2 cellular contexts compared by ENCODE assay signal in the genomic region with DNA sequence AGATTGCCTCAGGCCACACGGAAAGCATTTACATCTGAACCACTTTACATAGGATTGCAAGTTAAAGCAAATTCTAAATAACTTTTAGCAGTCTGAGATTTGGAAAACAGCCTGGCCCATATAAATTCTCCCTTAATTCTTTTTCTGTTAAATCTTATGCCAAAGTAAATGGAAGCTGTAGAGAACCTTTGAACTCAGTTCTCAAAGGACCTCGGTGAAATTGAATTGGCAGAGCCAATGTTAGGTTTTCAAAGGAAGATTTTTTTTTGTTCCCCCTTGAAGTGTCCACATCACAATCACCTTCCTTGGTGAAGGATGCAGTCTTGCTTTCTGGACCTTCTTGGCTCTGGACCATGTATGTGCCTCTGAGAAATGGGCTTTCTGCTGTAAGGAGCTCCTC.
TF ChIP-seq lines count a peak whose summit lies in the region.

No MANE protein-coding gene starts in this region.

TF ChIP-seq in liver, 16 proteins besides CTCF, POLR2A, EP300 and RAD21:
- TF ChIP-seq RXRA (IDR thresholded peaks at IDR 0.05) (peak in 1 of 2 donors; percentile 16), FOXA2 (IDR thresholded peaks at IDR 0.05) (no peak), NR2F2 (IDR thresholded peaks at IDR 0.05) (no peak), HNF4A (conservative IDR thresholded peaks at IDR 0.05) (peak; percentile 60 to 71), FOXA1 (IDR thresholded peaks at IDR 0.05) (no peak), GABPA (IDR thresholded peaks at IDR 0.05 in 1 of 2, conservative IDR thresholded peaks at IDR 0.05 in 1 of 2) (no peak), YY1 (IDR thresholded peaks at IDR 0.05) (no peak), SP1 (IDR thresholded peaks at IDR 0.05) (peak; percentile 9), EGR1 (IDR thresholded peaks at IDR 0.05; ENCODE audit: low read depth in 2 of 2) (no peak), JUND (IDR thresholded peaks at IDR 0.05) (no peak), TAF1 (conservative IDR thresholded peaks at IDR 0.05) (no peak), HNF4G (IDR thresholded peaks at IDR 0.05) (no peak)
- TF ChIP-seq, protein P1, sequence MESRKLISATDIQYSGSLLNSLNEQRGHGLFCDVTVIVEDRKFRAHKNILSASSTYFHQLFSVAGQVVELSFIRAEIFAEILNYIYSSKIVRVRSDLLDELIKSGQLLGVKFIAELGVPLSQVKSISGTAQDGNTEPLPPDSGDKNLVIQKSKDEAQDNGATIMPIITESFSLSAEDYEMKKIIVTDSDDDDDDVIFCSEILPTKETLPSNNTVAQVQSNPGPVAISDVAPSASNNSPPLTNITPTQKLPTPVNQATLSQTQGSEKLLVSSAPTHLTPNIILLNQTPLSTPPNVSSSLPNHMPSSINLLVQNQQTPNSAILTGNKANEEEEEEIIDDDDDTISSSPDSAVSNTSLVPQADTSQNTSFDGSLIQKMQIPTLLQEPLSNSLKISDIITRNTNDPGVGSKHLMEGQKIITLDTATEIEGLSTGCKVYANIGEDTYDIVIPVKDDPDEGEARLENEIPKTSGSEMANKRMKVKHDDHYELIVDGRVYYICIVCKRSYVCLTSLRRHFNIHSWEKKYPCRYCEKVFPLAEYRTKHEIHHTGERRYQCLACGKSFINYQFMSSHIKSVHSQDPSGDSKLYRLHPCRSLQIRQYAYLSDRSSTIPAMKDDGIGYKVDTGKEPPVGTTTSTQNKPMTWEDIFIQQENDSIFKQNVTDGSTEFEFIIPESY (IDR thresholded peaks at IDR 0.05) = no peak
- TF ChIP-seq, protein P2, sequence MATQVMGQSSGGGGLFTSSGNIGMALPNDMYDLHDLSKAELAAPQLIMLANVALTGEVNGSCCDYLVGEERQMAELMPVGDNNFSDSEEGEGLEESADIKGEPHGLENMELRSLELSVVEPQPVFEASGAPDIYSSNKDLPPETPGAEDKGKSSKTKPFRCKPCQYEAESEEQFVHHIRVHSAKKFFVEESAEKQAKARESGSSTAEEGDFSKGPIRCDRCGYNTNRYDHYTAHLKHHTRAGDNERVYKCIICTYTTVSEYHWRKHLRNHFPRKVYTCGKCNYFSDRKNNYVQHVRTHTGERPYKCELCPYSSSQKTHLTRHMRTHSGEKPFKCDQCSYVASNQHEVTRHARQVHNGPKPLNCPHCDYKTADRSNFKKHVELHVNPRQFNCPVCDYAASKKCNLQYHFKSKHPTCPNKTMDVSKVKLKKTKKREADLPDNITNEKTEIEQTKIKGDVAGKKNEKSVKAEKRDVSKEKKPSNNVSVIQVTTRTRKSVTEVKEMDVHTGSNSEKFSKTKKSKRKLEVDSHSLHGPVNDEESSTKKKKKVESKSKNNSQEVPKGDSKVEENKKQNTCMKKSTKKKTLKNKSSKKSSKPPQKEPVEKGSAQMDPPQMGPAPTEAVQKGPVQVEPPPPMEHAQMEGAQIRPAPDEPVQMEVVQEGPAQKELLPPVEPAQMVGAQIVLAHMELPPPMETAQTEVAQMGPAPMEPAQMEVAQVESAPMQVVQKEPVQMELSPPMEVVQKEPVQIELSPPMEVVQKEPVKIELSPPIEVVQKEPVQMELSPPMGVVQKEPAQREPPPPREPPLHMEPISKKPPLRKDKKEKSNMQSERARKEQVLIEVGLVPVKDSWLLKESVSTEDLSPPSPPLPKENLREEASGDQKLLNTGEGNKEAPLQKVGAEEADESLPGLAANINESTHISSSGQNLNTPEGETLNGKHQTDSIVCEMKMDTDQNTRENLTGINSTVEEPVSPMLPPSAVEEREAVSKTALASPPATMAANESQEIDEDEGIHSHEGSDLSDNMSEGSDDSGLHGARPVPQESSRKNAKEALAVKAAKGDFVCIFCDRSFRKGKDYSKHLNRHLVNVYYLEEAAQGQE (IDR thresholded peaks at IDR 0.05) = no peak
- TF ChIP-seq, protein P3, sequence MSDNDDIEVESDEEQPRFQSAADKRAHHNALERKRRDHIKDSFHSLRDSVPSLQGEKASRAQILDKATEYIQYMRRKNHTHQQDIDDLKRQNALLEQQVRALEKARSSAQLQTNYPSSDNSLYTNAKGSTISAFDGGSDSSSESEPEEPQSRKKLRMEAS (IDR thresholded peaks at IDR 0.05) = no peak
TF ChIP-seq in liver: peak in this region for 3.

TF ChIP-seq in HepG2, 621 proteins besides CTCF, POLR2A, EP300 and RAD21:
- TF ChIP-seq SMAD1 (CRISPR knock-in tag; IDR thresholded peaks at IDR 0.05; ENCODE audit: borderline replicate concordance, low read depth) (no peak), TBX3 (IDR thresholded peaks at IDR 0.05; ENCODE audit: borderline replicate concordance) (no peak), KMT2A (CRISPR knock-in tag; IDR thresholded peaks at IDR 0.05) (no peak), ZNF234 (CRISPR knock-in tag; conservative IDR thresholded peaks at IDR 0.05) (no peak), FOXA3 (CRISPR knock-in tag; IDR thresholded peaks at IDR 0.05) (no peak), JUN (CRISPR knock-in tag; IDR thresholded peaks at IDR 0.05) (no peak), DNMT3B (CRISPR knock-in tag; conservative IDR thresholded peaks at IDR 0.05) (no peak), ZNF20 (CRISPR knock-in tag; IDR thresholded peaks at IDR 0.05) (no peak), KMT2B (CRISPR knock-in tag; IDR thresholded peaks at IDR 0.05) (no peak), ZNF24 (IDR thresholded peaks at IDR 0.05) (no peak), YEATS2 (CRISPR knock-in tag; IDR thresholded peaks at IDR 0.05; ENCODE audit: borderline replicate concordance) (no peak), ZNF678 (CRISPR knock-in tag; IDR thresholded peaks at IDR 0.05) (no peak), ZFP37 (CRISPR knock-in tag; IDR thresholded peaks at IDR 0.05; ENCODE audit: borderline replicate concordance) (no peak), ZNF44 (CRISPR knock-in tag; IDR thresholded peaks at IDR 0.05) (no peak)
- TF ChIP-seq, protein P4, sequence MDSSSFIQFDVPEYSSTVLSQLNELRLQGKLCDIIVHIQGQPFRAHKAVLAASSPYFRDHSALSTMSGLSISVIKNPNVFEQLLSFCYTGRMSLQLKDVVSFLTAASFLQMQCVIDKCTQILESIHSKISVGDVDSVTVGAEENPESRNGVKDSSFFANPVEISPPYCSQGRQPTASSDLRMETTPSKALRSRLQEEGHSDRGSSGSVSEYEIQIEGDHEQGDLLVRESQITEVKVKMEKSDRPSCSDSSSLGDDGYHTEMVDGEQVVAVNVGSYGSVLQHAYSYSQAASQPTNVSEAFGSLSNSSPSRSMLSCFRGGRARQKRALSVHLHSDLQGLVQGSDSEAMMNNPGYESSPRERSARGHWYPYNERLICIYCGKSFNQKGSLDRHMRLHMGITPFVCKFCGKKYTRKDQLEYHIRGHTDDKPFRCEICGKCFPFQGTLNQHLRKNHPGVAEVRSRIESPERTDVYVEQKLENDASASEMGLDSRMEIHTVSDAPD (CRISPR knock-in tag; IDR thresholded peaks at IDR 0.05) = no peak
- TF ChIP-seq, protein P5, sequence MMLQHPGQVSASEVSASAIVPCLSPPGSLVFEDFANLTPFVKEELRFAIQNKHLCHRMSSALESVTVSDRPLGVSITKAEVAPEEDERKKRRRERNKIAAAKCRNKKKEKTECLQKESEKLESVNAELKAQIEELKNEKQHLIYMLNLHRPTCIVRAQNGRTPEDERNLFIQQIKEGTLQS (CRISPR knock-in tag; IDR thresholded peaks at IDR 0.05) = no peak
- TF ChIP-seq, protein P6, sequence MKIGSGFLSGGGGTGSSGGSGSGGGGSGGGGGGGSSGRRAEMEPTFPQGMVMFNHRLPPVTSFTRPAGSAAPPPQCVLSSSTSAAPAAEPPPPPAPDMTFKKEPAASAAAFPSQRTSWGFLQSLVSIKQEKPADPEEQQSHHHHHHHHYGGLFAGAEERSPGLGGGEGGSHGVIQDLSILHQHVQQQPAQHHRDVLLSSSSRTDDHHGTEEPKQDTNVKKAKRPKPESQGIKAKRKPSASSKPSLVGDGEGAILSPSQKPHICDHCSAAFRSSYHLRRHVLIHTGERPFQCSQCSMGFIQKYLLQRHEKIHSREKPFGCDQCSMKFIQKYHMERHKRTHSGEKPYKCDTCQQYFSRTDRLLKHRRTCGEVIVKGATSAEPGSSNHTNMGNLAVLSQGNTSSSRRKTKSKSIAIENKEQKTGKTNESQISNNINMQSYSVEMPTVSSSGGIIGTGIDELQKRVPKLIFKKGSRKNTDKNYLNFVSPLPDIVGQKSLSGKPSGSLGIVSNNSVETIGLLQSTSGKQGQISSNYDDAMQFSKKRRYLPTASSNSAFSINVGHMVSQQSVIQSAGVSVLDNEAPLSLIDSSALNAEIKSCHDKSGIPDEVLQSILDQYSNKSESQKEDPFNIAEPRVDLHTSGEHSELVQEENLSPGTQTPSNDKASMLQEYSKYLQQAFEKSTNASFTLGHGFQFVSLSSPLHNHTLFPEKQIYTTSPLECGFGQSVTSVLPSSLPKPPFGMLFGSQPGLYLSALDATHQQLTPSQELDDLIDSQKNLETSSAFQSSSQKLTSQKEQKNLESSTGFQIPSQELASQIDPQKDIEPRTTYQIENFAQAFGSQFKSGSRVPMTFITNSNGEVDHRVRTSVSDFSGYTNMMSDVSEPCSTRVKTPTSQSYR (CRISPR knock-in tag; IDR thresholded peaks at IDR 0.05; ENCODE audit: borderline replicate concordance) = no peak
